In genomic region chr6:142846883-142847287, GRCh38 we compare ENCODE assay signal across 8 cellular contexts.
DNase-seq lines count a peak whose midpoint lies in the region; ATAC-seq and TF ChIP-seq lines count a peak whose summit lies in the region.

No MANE protein-coding gene starts in this region.

- no peaks in the 10 kb centered on the region for H3K36me3 ChIP-seq in upper lobe of right lung

- H3K36me3 Mint-ChIP-seq in activated T-cell treated with anti-CD3 and anti-CD28 coated beads, Interleukin-2, amount 50 U/mL, for 72 hours (ENCODE audit: insufficient read depth in 2 of 2): no peaks in the 10 kb centered on the region

- no peak for ATAC-seq in activated T-cell treated with anti-CD3 and anti-CD28 coated beads, Interleukin-2, amount 50 U/mL, for 72 hours (replicated peaks in 1 of 2)
- no peak for ATAC-seq in upper lobe of right lung
- ATAC-seq in HG02885 (IDR thresholded peaks at IDR 0.05; ENCODE audit: poor library complexity, unreplicated experiment): no peak
- ATAC-seq in HG03159 (IDR thresholded peaks at IDR 0.05; ENCODE audit: unreplicated experiment): no peak

- no peak for TF ChIP-seq CTCF in upper lobe of right lung (IDR thresholded peaks at IDR 0.05)

- H3K9me3 ChIP-seq in upper lobe of right lung: no peaks in the 10 kb centered on the region

- H3K27ac ChIP-seq in upper lobe of right lung: peak overlapping the region; percentile 53

- peak overlapping the region; percentile 75 to 99 for H3K4me3 Mint-ChIP-seq in activated T-cell treated with anti-CD3 and anti-CD28 coated beads, Interleukin-2, amount 50 U/mL, for 72 hours

- H3K27ac Mint-ChIP-seq in activated T-cell treated with anti-CD3 and anti-CD28 coated beads, Interleukin-2, amount 50 U/mL, for 72 hours: peak overlapping the region; percentile 99

- H3K27me3 ChIP-seq in upper lobe of right lung: no peaks in the 10 kb centered on the region

- H3K27me3 Mint-ChIP-seq in activated T-cell treated with anti-CD3 and anti-CD28 coated beads, Interleukin-2, amount 50 U/mL, for 72 hours (ENCODE audit: low read depth): no peaks in the 10 kb centered on the region

- no peak for DNase-seq in activated T-cell treated with anti-CD3 and anti-CD28 coated beads, Interleukin-2, amount 50 U/mL, for 72 hours
- no peak for DNase-seq in activated T-cell treated with anti-CD3 and anti-CD28 coated beads, Interleukin-2, amount 50 U/mL, for 48 hours
- DNase-seq in amniotic stem cell (lab: John Stamatoyannopoulos, UW) (peak; percentile 89), kidney tubule cell (ENCODE audit: low spot score) (peak; percentile 95), upper lobe of right lung (no peak), NCI-H1436 treated with DMSO at 0.1 percent for 48 hours (lab: John Stamatoyannopoulos, UW) (no peak)

- peaks cover 48% of the 10 kb centered on the region for H3K4me1 ChIP-seq in upper lobe of right lung

- no peaks in the 10 kb centered on the region for H3K9me3 Mint-ChIP-seq in activated T-cell treated with anti-CD3 and anti-CD28 coated beads, Interleukin-2, amount 50 U/mL, for 72 hours

- H3K4me1 Mint-ChIP-seq in activated T-cell treated with anti-CD3 and anti-CD28 coated beads, Interleukin-2, amount 50 U/mL, for 72 hours (ENCODE audit: low read depth): peaks cover 99% of the 10 kb centered on the region

- intact Hi-C loops in upper lobe of right lung (cut with DNase I): no loop called here

- H3K4me3 ChIP-seq in upper lobe of right lung: no peak overlapping the region

Comparison
In these comparisons a context has a peak if more than half of its experiments do, and no peak if none do; other contexts are left out.
1. DNase-seq: peak in amniotic stem cell (single experiment) and kidney tubule cell (single experiment); none in activated T-cell treated with anti-CD3 and anti-CD28 coated beads, Interleukin-2, amount 50 U/mL, for 72 hours (0 of 2), activated T-cell treated with anti-CD3 and anti-CD28 coated beads, Interleukin-2, amount 50 U/mL, for 48 hours (0 of 2), upper lobe of right lung (single experiment) and NCI-H1436 treated with DMSO at 0.1 percent for 48 hours (single experiment).